In genomic region chr13:46124531-46124966, GRCh38 we compare ENCODE assay signal across 11 cellular contexts. TPM values are rescaled to one million over a fixed set of nuclear protein-coding genes. Genes with fewer than 3 reads are reported as not detected.
DNase-seq lines count a peak whose midpoint lies in the region; ATAC-seq, FAIRE-seq and TF ChIP-seq lines count a peak whose summit lies in the region.
"Had no signal": no experiment of that assay in that cellular context is flagged by ENCODE, and none has a peak within 500 bp of the region (broad histone marks: within the 10 kb centered on the region; RNA-seq: fewer than 3 reads in every experiment).

No MANE protein-coding gene starts in this region.

- TF ChIP-seq RAD21 in GM12878 (IDR thresholded peaks at IDR 0.05; ENCODE audit: insufficient read depth, low read depth, low read length), result 0 out of 2 replicates have a peak, but pooled peaks have one; percentile 4

- peaks cover under 1% of the 10 kb centered on the region; the same call in 1 of the 2 replicates for H3K9me3 ChIP-seq in SK-N-MC (ENCODE audit: low read depth, low read length)
- H3K9me3 ChIP-seq in GM12878 (replicated peaks; ENCODE audit: control insufficient read depth, insufficient read depth, low read length), result no peaks in the 10 kb centered on the region
- H3K9me3 ChIP-seq: HAP-1 had no signal

- DNase-seq in activated CD8-positive, alpha-beta memory T cell treated with anti-CD3 and anti-CD28 coated beads for 24 hours, result peak; percentile 66
- no peak for DNase-seq in activated CD8-positive, alpha-beta memory T cell treated with anti-CD3 and anti-CD28 coated beads, Interleukin-2, amount 50 U/mL, for 4 hours
- DNase-seq in SK-N-MC (ENCODE audit: low read depth, low spot score) (no peak), GM12878 (ENCODE audit: low read depth, low spot score) (no peak), lower leg skin (ENCODE audit: low spot score in 2 of 2) (no peak)
- peak; percentile 29 for DNase-seq in stimulated activated naive B cell treated with anti-CD40 and anti-IgM and Interleukin-4, amounts not matched to agents 10 μg/mL and 1 μg/mL and 100 μg/mL, for 72 hours
- DNase-seq: NCI-H2227 treated with DMSO at 0.1 percent for 48 hours, nucleus accumbens had no signal

- SMC1A ChIA-PET in GM12878 (lab: Charles Lee; ENCODE audit: uncharacterized antibody, unreplicated experiment), result interaction anchor here (1.7 kb wide), 1 partner anchor 11 kb away, joined by 5 read pairs; no protein-coding TSS in a partner anchor

- no peaks in the 10 kb centered on the region for H3K36me3 ChIP-seq in SK-N-MC (ENCODE audit: insufficient read depth, low read length)
- peaks cover 12 to 20% of the 10 kb centered on the region in 2 experiments for H3K36me3 ChIP-seq in GM12878 (ENCODE audit: control insufficient read depth in 2 of 2, insufficient read depth in 2 of 2, low read length in 1 of 2)
- H3K36me3 ChIP-seq: HAP-1 had no signal

- H3K9ac ChIP-seq in SK-N-MC (ENCODE audit: insufficient read length) (peak overlapping the region; percentile 74), GM12878 (ENCODE audit: control insufficient read depth, insufficient read depth, low read length) (no peak overlapping the region)

- peak; percentile 82 for TF ChIP-seq POLR2A in GM12878 (IDR thresholded peaks at IDR 0.05; ENCODE audit: low read depth, low read length)
- no peak for TF ChIP-seq POLR2A in lower leg skin (IDR thresholded peaks at IDR 0.05)

- TF ChIP-seq EP300 in GM12878 (IDR thresholded peaks at IDR 0.05; ENCODE audit: borderline replicate concordance in 1 of 2, control insufficient read depth in 1 of 2, low read depth in 2 of 2, low read length in 2 of 2), result no peak

- H3K4me3 ChIP-seq in SK-N-MC (peak overlapping the region; percentile 71), GM12878 (no peak overlapping the region), lower leg skin (ENCODE audit: low read depth, poor library complexity, severe bottlenecking) (no peak overlapping the region)
- H3K4me3 ChIP-seq: HAP-1 had no signal

- H3K36me3 Mint-ChIP-seq in stimulated activated naive B cell treated with anti-CD40 and anti-IgM and Interleukin-4, amounts not matched to agents 10 μg/mL and 1 μg/mL and 100 μg/mL, for 72 hours, result peaks cover 20 to 38% of the 10 kb centered on the region in 2 donors

- POLR2A ChIA-PET in GM12878 (lab: Charles Lee), result no interaction called here

- no peak for TF ChIP-seq CTCF in GM12878 (IDR thresholded peaks at IDR 0.05 in 2 of 3, conservative IDR thresholded peaks at IDR 0.05 in 1 of 3; ENCODE audit: control insufficient read depth in 2 of 3, extremely low read depth in 1 of 3, insufficient read depth in 1 of 3, low read depth in 3 of 3, low read length in 3 of 3)
- TF ChIP-seq CTCF in lower leg skin (IDR thresholded peaks at IDR 0.05), result no peak

- peaks cover 24 to 40% of the 10 kb centered on the region in 2 donors for H3K4me1 Mint-ChIP-seq in stimulated activated naive B cell treated with anti-CD40 and anti-IgM and Interleukin-4, amounts not matched to agents 10 μg/mL and 1 μg/mL and 100 μg/mL, for 72 hours

- RAD21 ChIA-PET in GM12878 (lab: Charles Lee; ENCODE audit: unreplicated experiment), result interaction anchor here (0.6 to 3.2 kb wide), 2 partner anchors 317 to 440 kb away, joined by 3 to 15 read pairs; no protein-coding TSS in a partner anchor

- CTCF ChIA-PET in GM12878 (lab: Yijun Ruan, JAX), result interaction anchor here (0.8 to 4.9 kb wide), 4 partner anchors 15 to 317 kb away, joined by 3 to 25 read pairs (median 4); no protein-coding TSS in a partner anchor

- H3K4me2 ChIP-seq in GM12878 (ENCODE audit: control insufficient read depth, insufficient read depth), result no peak overlapping the region

- peak overlapping the region; percentile 79 for H3K27ac Mint-ChIP-seq in stimulated activated naive B cell treated with anti-CD40 and anti-IgM and Interleukin-4, amounts not matched to agents 10 μg/mL and 1 μg/mL and 100 μg/mL, for 72 hours

- H3K9me3 Mint-ChIP-seq in stimulated activated naive B cell treated with anti-CD40 and anti-IgM and Interleukin-4, amounts not matched to agents 10 μg/mL and 1 μg/mL and 100 μg/mL, for 72 hours, result no peaks in the 10 kb centered on the region

- intact Hi-C loops in GM12878 (cut with micrococcal nuclease; ENCODE audit: unreplicated experiment), result loop anchor here (1.0 to 5.0 kb wide), 2 partner anchors 52 to 317 kb away; no protein-coding TSS in a partner anchor
- intact Hi-C loops in lower leg skin (cut with DNase I; ENCODE audit: low total_unique reads), result no loop called here

- peak; percentile 52 for ATAC-seq in GM12878
- peak; percentile 41 to 50 for ATAC-seq in stimulated activated naive B cell treated with anti-CD40 and anti-IgM and Interleukin-4, amounts not matched to agents 10 μg/mL and 1 μg/mL and 100 μg/mL, for 72 hours (replicated peaks)
- ATAC-seq in GM18907 (IDR thresholded peaks at IDR 0.05; ENCODE audit: unreplicated experiment), result no peak
- ATAC-seq in HG03469 (IDR thresholded peaks at IDR 0.05; ENCODE audit: unreplicated experiment), result no peak

- WGBS in GM12878 (ENCODE audit: insufficient coverage, insufficient replicate concordance, low lambda C conversion rate, missing lambda C conversion rate), result 2% methylated on average over 10 of the region's 10 CpGs
- 70 to 74% methylated on average over 10 of the region's 10 CpGs for WGBS in lower leg skin, 2 donors

- H3K4me3 Mint-ChIP-seq in stimulated activated naive B cell treated with anti-CD40 and anti-IgM and Interleukin-4, amounts not matched to agents 10 μg/mL and 1 μg/mL and 100 μg/mL, for 72 hours, result peak overlapping the region; percentile 48 to 54

- no TSS peak for BruUV-seq in GM12878 (replicated peaks; lab: Mats Ljungman, UMichigan)

- H3K27me3 ChIP-seq in GM12878 (replicated peaks in 1 of 2; ENCODE audit: control insufficient read depth in 2 of 2, insufficient read depth in 2 of 2, low read length in 1 of 2), result no peaks in the 10 kb centered on the region

- no peaks in the 10 kb centered on the region for H3K27me3 Mint-ChIP-seq in stimulated activated naive B cell treated with anti-CD40 and anti-IgM and Interleukin-4, amounts not matched to agents 10 μg/mL and 1 μg/mL and 100 μg/mL, for 72 hours

- H4K20me1 ChIP-seq in GM12878 (ENCODE audit: control insufficient read depth, insufficient read depth), result no peaks in the 10 kb centered on the region

- in situ Hi-C loops in GM12878 (cut with MboI), result no loop called here

- no peak overlapping the region for H2AFZ ChIP-seq in GM12878 (ENCODE audit: control insufficient read depth, low read depth, low read length)

- H3K4me1 ChIP-seq in GM12878 (ENCODE audit: control insufficient read depth, insufficient read depth, low read length), result no peaks in the 10 kb centered on the region
- H3K4me1 ChIP-seq: HAP-1 had no signal

- H3K79me2 ChIP-seq in GM12878 (ENCODE audit: control insufficient read depth, insufficient read depth, low read length), result no peaks in the 10 kb centered on the region

- H3K27ac ChIP-seq in SK-N-MC (peak overlapping the region; percentile 100), GM12878 (ENCODE audit: control insufficient read depth, insufficient read depth) (no peak overlapping the region)

- FAIRE-seq in GM12878 (lab: Jason Lieb, UNC), result no peak

RNA-seq across cellular contexts. Expression of gene CPB2, which starts 19.7 kb away (rescaled TPM):
- not detected in 2 replicates for total RNA-seq in GM12878 (2013; cell fraction: nucleolus; rRNA removed)
- not detected in 2 replicates for total RNA-seq in GM12878 (2014; rRNA removed)
- total RNA-seq in GM12878 (2014; rRNA removed; fragmentation: Illumina TruSeq; extraction: Trizol), result not detected in 2 replicates
- total RNA-seq in GM12878 (2021), result 0.13 and 0.16 TPM in 2 replicates
- not detected for polyA plus RNA-seq in GM12878 (2011; ENCODE audit: low read depth)
- not detected in 2 replicates for polyA plus RNA-seq in GM12878 (2011; rRNA removed)
- polyA plus RNA-seq in GM12878 (2011; cell fraction: cytosol; rRNA removed), result not detected in 2 replicates
- polyA plus RNA-seq in GM12878 (2011; cell fraction: nucleus; rRNA removed), result not detected in 2 replicates
- not detected in 2 replicates for polyA plus RNA-seq in GM12878 (2012)
- 0.07 TPM in 1 of 2 replicates, not detected in the other for polyA plus RNA-seq in GM12878 (2014; fragmentation: Illumina TruSeq; extraction: Trizol)
- polyA plus RNA-seq in GM12878 (2014; fragmentation: Nextera tagmentation; extraction: Ambion mirVana), result under 1 TPM; 0.05 to 0.22 TPM
- 0.05 and 0.14 TPM in 2 replicates for polyA plus RNA-seq in GM12878 (2014; rRNA removed)
- under 1 TPM; 0.56 to 0.87 TPM for polyA plus RNA-seq in GM12878 (2016; fragmentation: Nextera tagmentation; extraction: Ambion mirVana)
- not detected in 2 replicates for polyA minus RNA-seq in GM12878 (2011; rRNA and poly(A)+ RNA removed)
- polyA minus RNA-seq in GM12878 (2011; cell fraction: cytosol; rRNA and poly(A)+ RNA removed), result not detected in 2 replicates
- polyA minus RNA-seq in GM12878 (2011; cell fraction: nucleus; rRNA and poly(A)+ RNA removed), result not detected in 2 replicates
- total RNA-seq in lower leg skin, result under 1 TPM in 3 of 4 donors, not detected in 1; 0.25 to 0.42 (median 0.29) TPM

RNA-seq across cellular contexts. Expression of gene LCP1, which starts 57.4 kb away (rescaled TPM):
- total RNA-seq in GM12878 (2013; cell fraction: nucleolus; rRNA removed), result 630 and 672 TPM in 2 replicates
- total RNA-seq in GM12878 (2014; rRNA removed), result 1,359 and 1,536 TPM in 2 replicates
- total RNA-seq in GM12878 (2014; rRNA removed; fragmentation: Illumina TruSeq; extraction: Trizol), result 1,765 and 1,770 TPM in 2 replicates
- 1,593 and 1,649 TPM in 2 replicates for total RNA-seq in GM12878 (2021)
- polyA plus RNA-seq in GM12878 (2011; ENCODE audit: low read depth), result 790 TPM
- 1,518 and 1,924 TPM in 2 replicates for polyA plus RNA-seq in GM12878 (2011; rRNA removed)
- polyA plus RNA-seq in GM12878 (2011; cell fraction: cytosol; rRNA removed), result 938 and 1,004 TPM in 2 replicates
- 570 and 928 TPM in 2 replicates for polyA plus RNA-seq in GM12878 (2011; cell fraction: nucleus; rRNA removed)
- polyA plus RNA-seq in GM12878 (2012), result 792 and 882 TPM in 2 replicates
- polyA plus RNA-seq in GM12878 (2014; fragmentation: Illumina TruSeq; extraction: Trizol), result 2,201 and 2,644 TPM in 2 replicates
- 1,000 to 10,000 TPM in 1 of 2 experiments, 100 to 1,000 TPM in 1; 775 to 1,062 TPM for polyA plus RNA-seq in GM12878 (2014; fragmentation: Nextera tagmentation; extraction: Ambion mirVana)
- 1,106 and 1,239 TPM in 2 replicates for polyA plus RNA-seq in GM12878 (2014; rRNA removed)
- polyA plus RNA-seq in GM12878 (2016; fragmentation: Nextera tagmentation; extraction: Ambion mirVana), result 1,000 to 10,000 TPM; 1,617 to 1,624 TPM
- polyA minus RNA-seq in GM12878 (2011; rRNA and poly(A)+ RNA removed), result 1,516 and 1,624 TPM in 2 replicates
- polyA minus RNA-seq in GM12878 (2011; cell fraction: cytosol; rRNA and poly(A)+ RNA removed), result 490 and 574 TPM in 2 replicates
- polyA minus RNA-seq in GM12878 (2011; cell fraction: nucleus; rRNA and poly(A)+ RNA removed), result 248 and 443 TPM in 2 replicates
- 10 to 100 TPM; 21.7 to 45.4 (median 39.0) TPM for total RNA-seq in lower leg skin

Comparison
In these comparisons a context has a peak if more than half of its experiments do, and no peak if none do; other contexts are left out.
1. DNase-seq: peak in activated CD8-positive, alpha-beta memory T cell treated with anti-CD3 and anti-CD28 coated beads for 24 hours (single experiment) and stimulated activated naive B cell treated with anti-CD40 and anti-IgM and Interleukin-4, amounts not matched to agents 10 μg/mL and 1 μg/mL and 100 μg/mL, for 72 hours (single experiment); none in activated CD8-positive, alpha-beta memory T cell treated with anti-CD3 and anti-CD28 coated beads, Interleukin-2, amount 50 U/mL, for 4 hours (single experiment), SK-N-MC (single experiment), GM12878 (single experiment) and lower leg skin (0 of 2).
2. ATAC-seq: peak in GM12878 (single experiment) and stimulated activated naive B cell treated with anti-CD40 and anti-IgM and Interleukin-4, amounts not matched to agents 10 μg/mL and 1 μg/mL and 100 μg/mL, for 72 hours (2 of 2); none in GM18907 (single experiment) and HG03469 (single experiment).
3. RNA of gene LCP1, which starts 57.4 kb away (total RNA-seq): 630 to 1,770 TPM in GM12878; 21.7 to 45.4 TPM in lower leg skin; every median in the first group is over 10 times any median in the second.